ENCODE assay signal across 11 cellular contexts in the genomic region with DNA sequence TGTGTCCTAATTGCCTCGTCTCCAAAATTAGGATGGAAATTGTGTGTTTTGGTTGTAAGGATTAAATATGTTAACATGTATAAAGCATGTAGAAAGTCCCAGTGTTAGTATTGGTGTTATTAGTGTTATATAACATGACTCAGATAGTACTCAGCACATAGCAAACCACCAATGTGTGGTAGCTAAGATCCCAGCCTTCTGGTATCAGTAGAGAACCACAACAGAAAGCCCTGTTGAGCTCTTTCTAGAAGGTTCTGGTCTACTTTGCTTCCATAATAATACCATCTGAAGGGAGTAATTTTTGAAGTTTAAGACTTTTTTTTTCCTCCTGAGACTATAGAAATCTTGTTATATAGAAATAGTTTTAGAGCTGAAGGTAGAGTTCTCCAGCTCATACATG.
DNase-seq lines count a peak whose midpoint lies in the region; ATAC-seq and TF ChIP-seq lines count a peak whose summit lies in the region.
"Had no signal": no experiment of that assay in that cellular context is flagged by ENCODE, and none has a peak within 500 bp of the region (broad histone marks: within the 10 kb centered on the region; RNA-seq: fewer than 3 reads in every experiment).

No MANE protein-coding gene starts in this region.

- H3K79me2 ChIP-seq in mammary epithelial cell (ENCODE audit: insufficient read depth, low read length): no peaks in the 10 kb centered on the region

- H4K20me1 ChIP-seq in mammary epithelial cell (ENCODE audit: insufficient read depth, low read length): no peaks in the 10 kb centered on the region

- no peaks in the 10 kb centered on the region for H3K36me3 ChIP-seq in mammary epithelial cell (ENCODE audit: insufficient read depth, low read length)

- H3K4me3 ChIP-seq in mammary epithelial cell (replicated peaks in 1 of 3; ENCODE audit: insufficient read depth in 1 of 3, low read depth in 2 of 3, low read length in 3 of 3): no peak overlapping the region

- in situ Hi-C loops in mammary epithelial cell (cut with MboI; ENCODE audit: low sequenced_read_pairs in 2 of 2): no loop called here

- no TSS peak for BruUV-seq in mammary epithelial cell (replicated peaks; lab: Mats Ljungman, UMichigan)

- no peaks in the 10 kb centered on the region for H3K9me3 ChIP-seq in mammary epithelial cell (replicated peaks; ENCODE audit: insufficient read depth, low read length)

- H3K27ac ChIP-seq in mammary epithelial cell (ENCODE audit: insufficient read depth, low read depth, low read length): no peak overlapping the region

- H2AFZ ChIP-seq in mammary epithelial cell (ENCODE audit: low read depth, low read length): no peak overlapping the region

- H3K9ac ChIP-seq in mammary epithelial cell (ENCODE audit: insufficient read depth, low read length): no peak overlapping the region

- DNase-seq in AG08395 (ENCODE audit: low spot score) (peak; percentile 12), mammary epithelial cell (peak; percentile 85), GM19240 (ENCODE audit: insufficient read length, low spot score) (no peak)
- DNase-seq: activated B cell treated with CpG ODN at 0.5 μM for 24 hours, H7, NCI-H187 treated with DMSO at 0.1 percent for 48 hours had no signal

- H3K4me2 ChIP-seq in mammary epithelial cell (ENCODE audit: insufficient read depth, low read depth, low read length): no peak overlapping the region

- 73% methylated on average over 1 of the region's 1 CpG for WGBS in mammary epithelial cell (ENCODE audit: low coverage, missing lambda C conversion rate)

- H3K4me1 ChIP-seq in mammary epithelial cell (ENCODE audit: insufficient read depth, low read length): peaks cover 22% of the 10 kb centered on the region

- dilution Hi-C loops in mammary epithelial cell (cut with HindIII; ENCODE audit: low sequenced_read_pairs): no loop called here

- intact Hi-C loops in mammary epithelial cell (cut with micrococcal nuclease): loop anchor here (2.0 to 10.0 kb wide), 2 partner anchors 14 to 1010 kb away; no protein-coding TSS in a partner anchor

- H3K27me3 ChIP-seq in mammary epithelial cell (ENCODE audit: insufficient read depth, low read length): no peaks in the 10 kb centered on the region

- CTCF ChIA-PET in mammary epithelial cell (lab: Charles Lee; ENCODE audit: low non-redundant PET): interaction anchor here (0.7 kb wide), 1 partner anchor 27 kb away, joined by 4 read pairs; no protein-coding TSS in a partner anchor

- no peak for TF ChIP-seq POLR2A in GM18505 (IDR thresholded peaks at IDR 0.05; ENCODE audit: borderline replicate concordance, extremely low read depth, insufficient read depth, insufficient read length)

- peak; percentile 41 for ATAC-seq in GM19395 (IDR thresholded peaks at IDR 0.05; ENCODE audit: unreplicated experiment)
- peak; percentile 36 for ATAC-seq in HG03460 (IDR thresholded peaks at IDR 0.05; ENCODE audit: unreplicated experiment)
- ATAC-seq in GM18505 (IDR thresholded peaks at IDR 0.05; ENCODE audit: unreplicated experiment): no peak
- no peak for ATAC-seq in HG03097 (IDR thresholded peaks at IDR 0.05; ENCODE audit: low FRiP score, unreplicated experiment)
- ATAC-seq in HG03378 (IDR thresholded peaks at IDR 0.05; ENCODE audit: unreplicated experiment): no peak

- TF ChIP-seq CTCF in mammary epithelial cell (conservative IDR thresholded peaks at IDR 0.05 in 1 of 2, IDR thresholded peaks at IDR 0.05 in 1 of 2; ENCODE audit: extremely low read depth in 1 of 2, insufficient read depth in 1 of 2, low read depth in 1 of 2, low read length in 2 of 2): no peak

Comparison
In these comparisons a context has a peak if more than half of its experiments do, and no peak if none do; other contexts are left out.
1. ATAC-seq: peak in GM19395 (single experiment) and HG03460 (single experiment); none in GM18505 (single experiment), HG03097 (single experiment) and HG03378 (single experiment).